Comparison of ENCODE assay signal across 9 cellular contexts in genomic region chr19:46014534-46014933, GRCh38. TPM values are rescaled to one million over a fixed set of nuclear protein-coding genes. Genes with fewer than 3 reads are reported as not detected.
A peak's percentile ranks its signal among the peaks of the same experiment; 100 is the strongest.
DNase-seq lines count a peak whose midpoint lies in the region; ATAC-seq, FAIRE-seq and TF ChIP-seq lines count a peak whose summit lies in the region.
"Had no signal": no experiment of that assay in that cellular context is flagged by ENCODE, and none has a peak within 500 bp of the region (broad histone marks: within the 10 kb centered on the region; RNA-seq: fewer than 3 reads in every experiment).

No MANE protein-coding gene starts in this region.

- H2AFZ ChIP-seq in HepG2 (ENCODE audit: low read length), result no peak overlapping the region

- DNase-seq in CD4-positive, CD25-positive, alpha-beta regulatory T cell, result no peak
- DNase-seq in NCI-H69 (lab: John Stamatoyannopoulos, UW), result peak; percentile 49
- no peak for DNase-seq in epithelial cell of proximal tubule (ENCODE audit: low read depth)
- no peak for DNase-seq in CD1c-positive myeloid dendritic cell (ENCODE audit: extremely low spot score)
- no peak for DNase-seq in nucleus accumbens (lab: John Stamatoyannopoulos, UW)
- DNase-seq in HepG2 (ENCODE audit: low spot score), result no peak

- H3K36me3 ChIP-seq in CD4-positive, CD25-positive, alpha-beta regulatory T cell (ENCODE audit: control insufficient read depth, insufficient read depth, low read length), result no peaks in the 10 kb centered on the region
- H3K36me3 ChIP-seq in neutrophil (peaks cover 18% of the 10 kb centered on the region), HepG2 (replicated peaks in 1 of 2; ENCODE audit: control insufficient read depth in 1 of 2, insufficient read depth in 2 of 2, low read length in 2 of 2) (no peaks in the 10 kb centered on the region)
- H3K36me3 ChIP-seq: right lobe of liver had no signal

- ATAC-seq in CD4-positive, CD25-positive, alpha-beta regulatory T cell (ENCODE audit: low read depth in 2 of 2), result no peak
- ATAC-seq in GM19351 (IDR thresholded peaks at IDR 0.05; ENCODE audit: unreplicated experiment), result no peak
- ATAC-seq in HepG2, result no peak

- in situ Hi-C loops in HepG2 (cut with HindIII; ENCODE audit: extremely low pct_ligation_motif_present, low pct_unique_long_range_greater_than_20kb), result loop anchor here (10.0 kb wide), 1 partner anchor 200 kb away; the partner anchor contains the start of gene RSPH6A

- CTCF ChIA-PET in HepG2 (lab: Yijun Ruan, JAX; ENCODE audit: low intra/inter-chr PET ratio, low total read pairs), result no interaction called here

- H3K9me3 ChIP-seq in CD4-positive, CD25-positive, alpha-beta regulatory T cell (ENCODE audit: control insufficient read depth in 2 of 2, low read length in 2 of 2), result no peaks in the 10 kb centered on the region
- H3K9me3 ChIP-seq in neutrophil, result no peaks in the 10 kb centered on the region
- H3K9me3 ChIP-seq in HepG2 (ENCODE audit: low read length), result no peaks in the 10 kb centered on the region
- H3K9me3 ChIP-seq: right lobe of liver had no signal

- FAIRE-seq in HepG2 (lab: Jason Lieb, UNC), result no peak

- no peak overlapping the region for H3K27ac Mint-ChIP-seq in CD4-positive, CD25-positive, alpha-beta regulatory T cell

- WGBS in HepG2 (ENCODE audit: low lambda C conversion rate), result 85% methylated on average over 8 of the region's 8 CpGs

- TF ChIP-seq CTCF in epithelial cell of proximal tubule (conservative IDR thresholded peaks at IDR 0.05; ENCODE audit: low read depth, low read length) (no peak), neutrophil (IDR thresholded peaks at IDR 0.05) (no peak), HepG2 (CRISPR knock-in tag; IDR thresholded peaks at IDR 0.05) (no peak)

- no peaks in the 10 kb centered on the region for H3K9me3 Mint-ChIP-seq in CD4-positive, CD25-positive, alpha-beta regulatory T cell

- H3K79me2 ChIP-seq in HepG2 (ENCODE audit: insufficient read depth, low read length), result no peaks in the 10 kb centered on the region

- no peak overlapping the region for H3K27ac ChIP-seq in CD4-positive, CD25-positive, alpha-beta regulatory T cell (ENCODE audit: insufficient read depth, low read length, poor library complexity, severe bottlenecking)
- peak overlapping the region; percentile 92 for H3K27ac ChIP-seq in neutrophil
- H3K27ac ChIP-seq in HepG2 (ENCODE audit: extremely low read length, insufficient read depth, low read length), result no peak overlapping the region
- H3K27ac ChIP-seq: right lobe of liver had no signal

- peaks cover 25% of the 10 kb centered on the region for H3K4me1 ChIP-seq in CD4-positive, CD25-positive, alpha-beta regulatory T cell (ENCODE audit: control insufficient read depth, insufficient read depth, low read length, poor library complexity, severe bottlenecking)
- H3K4me1 ChIP-seq in neutrophil (ENCODE audit: control insufficient read depth in 1 of 2, insufficient read depth in 1 of 2, low read depth in 1 of 2, low read length in 1 of 2) (peaks cover 50 to 57% of the 10 kb centered on the region in 2 experiments), HepG2 (ENCODE audit: insufficient read depth, low read length) (no peaks in the 10 kb centered on the region)

- BruUV-seq in HepG2 (replicated peaks; lab: Mats Ljungman, UMichigan), result no TSS peak

- POLR2A ChIA-PET in HepG2 (lab: Yijun Ruan, JAX), result no interaction called here

- H3K27me3 ChIP-seq in CD4-positive, CD25-positive, alpha-beta regulatory T cell (ENCODE audit: control insufficient read depth, insufficient read depth, low read length), result peaks cover 5% of the 10 kb centered on the region
- H3K27me3 ChIP-seq in neutrophil (peaks cover 28% of the 10 kb centered on the region), HepG2 (ENCODE audit: control insufficient read depth in 1 of 2, insufficient read depth in 2 of 2, low read length in 2 of 2) (no peaks in the 10 kb centered on the region)

- H3K9ac ChIP-seq in HepG2 (ENCODE audit: insufficient read depth, low read depth, low read length), result no peak overlapping the region

- intact Hi-C loops in HepG2 (cut with micrococcal nuclease; ENCODE audit: unreplicated experiment), result loop anchor here (5.0 kb wide), 1 partner anchor 197 kb away; the partner anchor contains the start of gene RSPH6A

- no peak for TF ChIP-seq RAD21 in HepG2 (CRISPR knock-in tag; IDR thresholded peaks at IDR 0.05)

- TF ChIP-seq POLR2A in HepG2 (IDR thresholded peaks at IDR 0.05; ENCODE audit: insufficient read depth in 1 of 2, low read depth in 2 of 2, low read length in 2 of 2), result no peak

- peak overlapping the region; percentile 72 to 82 (median 79) for H3K4me3 Mint-ChIP-seq in CD4-positive, CD25-positive, alpha-beta regulatory T cell

- TF ChIP-seq EP300 in HepG2 (IDR thresholded peaks at IDR 0.05; ENCODE audit: low read depth in 2 of 2, low read length in 2 of 2) (no peak), HepG2 (CRISPR knock-in tag; IDR thresholded peaks at IDR 0.05; ENCODE audit: borderline replicate concordance) (no peak)

- H3K36me3 Mint-ChIP-seq in CD4-positive, CD25-positive, alpha-beta regulatory T cell, result peaks cover 3% of the 10 kb centered on the region

- H3K4me2 ChIP-seq in HepG2 (ENCODE audit: low read depth, low read length), result no peak overlapping the region

- H3K4me1 Mint-ChIP-seq in CD4-positive, CD25-positive, alpha-beta regulatory T cell, result peaks cover 4 to 21% (median 10%) of the 10 kb centered on the region in 4 donors

- peaks cover 4% of the 10 kb centered on the region for H3K27me3 Mint-ChIP-seq in CD4-positive, CD25-positive, alpha-beta regulatory T cell

- no peak overlapping the region for H3K4me3 ChIP-seq in CD4-positive, CD25-positive, alpha-beta regulatory T cell (ENCODE audit: low read depth, low read length)
- H3K4me3 ChIP-seq in epithelial cell of proximal tubule (ENCODE audit: low read depth, low read length) (peak overlapping the region; percentile 38), neutrophil (ENCODE audit: low read depth in 1 of 2, low read length in 1 of 2) (peak overlapping the region; percentile 80 to 98), HepG2 (replicated peaks in 1 of 3; ENCODE audit: insufficient read depth in 1 of 3, low read depth in 2 of 3, low read length in 3 of 3) (no peak overlapping the region)

- no peaks in the 10 kb centered on the region for H4K20me1 ChIP-seq in HepG2 (ENCODE audit: insufficient read depth, low read length)

RNA-seq across cellular contexts. Expression of gene PGLYRP1, which starts 8.3 kb away (rescaled TPM):
- total RNA-seq in CD4-positive, CD25-positive, alpha-beta regulatory T cell, result not detected
- not detected for polyA plus RNA-seq in CD4-positive, CD25-positive, alpha-beta regulatory T cell
- total RNA-seq in epithelial cell of proximal tubule, result not detected in 2 replicates
- not detected in 2 replicates for total RNA-seq in HepG2 (2016; rRNA removed; fragmentation: Illumina TruSeq; extraction: Trizol)
- not detected in 2 replicates for total RNA-seq in HepG2 (2016; cell fraction: cytosol; rRNA removed; fragmentation: Illumina TruSeq; extraction: Trizol; ENCODE audit: low read depth)
- total RNA-seq in HepG2 (2016; cell fraction: insoluble cytoplasmic fraction; rRNA removed; fragmentation: Illumina TruSeq; extraction: Trizol), result not detected in 2 replicates
- not detected in 2 replicates for total RNA-seq in HepG2 (2016; cell fraction: membrane; rRNA removed; fragmentation: Illumina TruSeq; extraction: Trizol)
- total RNA-seq in HepG2 (2016; cell fraction: nucleus; rRNA removed; fragmentation: Illumina TruSeq; extraction: Trizol), result not detected in 2 replicates
- polyA plus RNA-seq in HepG2 (2011; rRNA removed), result not detected in 2 replicates
- polyA plus RNA-seq in HepG2 (2011; cell fraction: cytosol; rRNA removed), result not detected in 2 replicates
- not detected in 2 replicates for polyA plus RNA-seq in HepG2 (2011; cell fraction: nucleus; rRNA removed)
- polyA plus RNA-seq in HepG2 (2012), result not detected in 2 replicates
- not detected in 2 replicates for polyA plus RNA-seq in HepG2 (2016; cell fraction: cytosol; fragmentation: Illumina TruSeq; extraction: Trizol; ENCODE audit: low read depth)
- polyA plus RNA-seq in HepG2 (2016; cell fraction: insoluble cytoplasmic fraction; fragmentation: Illumina TruSeq; extraction: Trizol; ENCODE audit: low read depth), result not detected in 2 replicates
- not detected in 2 replicates for polyA plus RNA-seq in HepG2 (2016; cell fraction: membrane; fragmentation: Illumina TruSeq; extraction: Trizol; ENCODE audit: low read depth)
- polyA plus RNA-seq in HepG2 (2016; cell fraction: nucleus; fragmentation: Illumina TruSeq; extraction: Trizol; ENCODE audit: insufficient read depth, low read depth), result not detected in 2 replicates
- not detected in 2 replicates for polyA minus RNA-seq in HepG2 (2011; rRNA and poly(A)+ RNA removed; ENCODE audit: low replicate concordance)
- polyA minus RNA-seq in HepG2 (2011; cell fraction: cytosol; rRNA and poly(A)+ RNA removed), result not detected in 2 replicates
- polyA minus RNA-seq in HepG2 (2011; cell fraction: nucleus; rRNA and poly(A)+ RNA removed), result not detected in 2 replicates

RNA-seq across cellular contexts. Expression of gene CCDC61, which starts 19.3 kb away (rescaled TPM):
- 12.6 TPM for total RNA-seq in CD4-positive, CD25-positive, alpha-beta regulatory T cell
- polyA plus RNA-seq in CD4-positive, CD25-positive, alpha-beta regulatory T cell, result 10 to 100 TPM in 1 of 4 donors, 1 to 10 TPM in 3; 7.1 to 11.9 (median 8.2) TPM
- total RNA-seq in epithelial cell of proximal tubule, result 10.1 and 10.8 TPM in 2 replicates
- 3.3 and 4.2 TPM in 2 replicates for total RNA-seq in HepG2 (2016; rRNA removed; fragmentation: Illumina TruSeq; extraction: Trizol)
- 0.53 and 0.71 TPM in 2 replicates for total RNA-seq in HepG2 (2016; cell fraction: cytosol; rRNA removed; fragmentation: Illumina TruSeq; extraction: Trizol; ENCODE audit: low read depth)
- 2.2 and 3.8 TPM in 2 replicates for total RNA-seq in HepG2 (2016; cell fraction: insoluble cytoplasmic fraction; rRNA removed; fragmentation: Illumina TruSeq; extraction: Trizol)
- total RNA-seq in HepG2 (2016; cell fraction: membrane; rRNA removed; fragmentation: Illumina TruSeq; extraction: Trizol), result 0.74 and 1.1 TPM in 2 replicates
- 4.0 and 4.2 TPM in 2 replicates for total RNA-seq in HepG2 (2016; cell fraction: nucleus; rRNA removed; fragmentation: Illumina TruSeq; extraction: Trizol)
- 4.9 and 6.0 TPM in 2 replicates for polyA plus RNA-seq in HepG2 (2011; rRNA removed)
- 3.1 and 4.4 TPM in 2 replicates for polyA plus RNA-seq in HepG2 (2011; cell fraction: cytosol; rRNA removed)
- 22.6 and 26.0 TPM in 2 replicates for polyA plus RNA-seq in HepG2 (2011; cell fraction: nucleus; rRNA removed)
- 4.4 and 5.7 TPM in 2 replicates for polyA plus RNA-seq in HepG2 (2012)
- 0.61 and 0.75 TPM in 2 replicates for polyA plus RNA-seq in HepG2 (2016; cell fraction: cytosol; fragmentation: Illumina TruSeq; extraction: Trizol; ENCODE audit: low read depth)
- 4.7 and 5.4 TPM in 2 replicates for polyA plus RNA-seq in HepG2 (2016; cell fraction: insoluble cytoplasmic fraction; fragmentation: Illumina TruSeq; extraction: Trizol; ENCODE audit: low read depth)
- 0.81 and 1.2 TPM in 2 replicates for polyA plus RNA-seq in HepG2 (2016; cell fraction: membrane; fragmentation: Illumina TruSeq; extraction: Trizol; ENCODE audit: low read depth)
- polyA plus RNA-seq in HepG2 (2016; cell fraction: nucleus; fragmentation: Illumina TruSeq; extraction: Trizol; ENCODE audit: insufficient read depth, low read depth), result 12.9 and 13.8 TPM in 2 replicates
- 4.8 and 6.4 TPM in 2 replicates for polyA minus RNA-seq in HepG2 (2011; rRNA and poly(A)+ RNA removed; ENCODE audit: low replicate concordance)
- 1.9 and 2.6 TPM in 2 replicates for polyA minus RNA-seq in HepG2 (2011; cell fraction: cytosol; rRNA and poly(A)+ RNA removed)
- 8.2 and 9.9 TPM in 2 replicates for polyA minus RNA-seq in HepG2 (2011; cell fraction: nucleus; rRNA and poly(A)+ RNA removed)

RNA-seq across cellular contexts. Expression of gene IGFL4, which starts 26.3 kb away (rescaled TPM):
- total RNA-seq in CD4-positive, CD25-positive, alpha-beta regulatory T cell, result not detected
- not detected for polyA plus RNA-seq in CD4-positive, CD25-positive, alpha-beta regulatory T cell
- total RNA-seq in epithelial cell of proximal tubule, result not detected in 2 replicates
- 0.20 and 1.4 TPM in 2 replicates for total RNA-seq in HepG2 (2016; rRNA removed; fragmentation: Illumina TruSeq; extraction: Trizol)
- total RNA-seq in HepG2 (2016; cell fraction: cytosol; rRNA removed; fragmentation: Illumina TruSeq; extraction: Trizol; ENCODE audit: low read depth), result 0.09 TPM in 1 of 2 replicates, not detected in the other
- total RNA-seq in HepG2 (2016; cell fraction: insoluble cytoplasmic fraction; rRNA removed; fragmentation: Illumina TruSeq; extraction: Trizol), result 0.27 and 1.5 TPM in 2 replicates
- total RNA-seq in HepG2 (2016; cell fraction: membrane; rRNA removed; fragmentation: Illumina TruSeq; extraction: Trizol), result 0.28 and 0.43 TPM in 2 replicates
- total RNA-seq in HepG2 (2016; cell fraction: nucleus; rRNA removed; fragmentation: Illumina TruSeq; extraction: Trizol), result 3.3 and 3.7 TPM in 2 replicates
- polyA plus RNA-seq in HepG2 (2011; rRNA removed), result 1.1 and 1.2 TPM in 2 replicates
- polyA plus RNA-seq in HepG2 (2011; cell fraction: cytosol; rRNA removed), result 0.09 and 0.18 TPM in 2 replicates
- 5.3 and 5.9 TPM in 2 replicates for polyA plus RNA-seq in HepG2 (2011; cell fraction: nucleus; rRNA removed)
- polyA plus RNA-seq in HepG2 (2012), result 0.47 and 0.83 TPM in 2 replicates
- 0.05 TPM in 1 of 2 replicates, not detected in the other for polyA plus RNA-seq in HepG2 (2016; cell fraction: cytosol; fragmentation: Illumina TruSeq; extraction: Trizol; ENCODE audit: low read depth)
- polyA plus RNA-seq in HepG2 (2016; cell fraction: insoluble cytoplasmic fraction; fragmentation: Illumina TruSeq; extraction: Trizol; ENCODE audit: low read depth), result 0.14 and 0.24 TPM in 2 replicates
- polyA plus RNA-seq in HepG2 (2016; cell fraction: membrane; fragmentation: Illumina TruSeq; extraction: Trizol; ENCODE audit: low read depth), result 0.06 and 0.22 TPM in 2 replicates
- 7.1 and 7.2 TPM in 2 replicates for polyA plus RNA-seq in HepG2 (2016; cell fraction: nucleus; fragmentation: Illumina TruSeq; extraction: Trizol; ENCODE audit: insufficient read depth, low read depth)
- 0.07 and 0.10 TPM in 2 replicates for polyA minus RNA-seq in HepG2 (2011; rRNA and poly(A)+ RNA removed; ENCODE audit: low replicate concordance)
- polyA minus RNA-seq in HepG2 (2011; cell fraction: cytosol; rRNA and poly(A)+ RNA removed), result not detected in 2 replicates
- polyA minus RNA-seq in HepG2 (2011; cell fraction: nucleus; rRNA and poly(A)+ RNA removed), result 1.7 and 2.2 TPM in 2 replicates
- total RNA-seq: right lobe of liver had no signal

RNA-seq across cellular contexts. Expression of gene NOVA2, which starts 40.9 kb away (rescaled TPM):
- not detected for total RNA-seq in CD4-positive, CD25-positive, alpha-beta regulatory T cell
- polyA plus RNA-seq in CD4-positive, CD25-positive, alpha-beta regulatory T cell, result not detected
- total RNA-seq in epithelial cell of proximal tubule (not detected in 2 replicates), HepG2 (2016; rRNA removed; fragmentation: Illumina TruSeq; extraction: Trizol) (not detected in 2 replicates)
- total RNA-seq in HepG2 (2016; cell fraction: cytosol; rRNA removed; fragmentation: Illumina TruSeq; extraction: Trizol; ENCODE audit: low read depth), result not detected in 2 replicates
- total RNA-seq in HepG2 (2016; cell fraction: insoluble cytoplasmic fraction; rRNA removed; fragmentation: Illumina TruSeq; extraction: Trizol), result not detected in 2 replicates
- not detected in 2 replicates for total RNA-seq in HepG2 (2016; cell fraction: membrane; rRNA removed; fragmentation: Illumina TruSeq; extraction: Trizol)
- total RNA-seq in HepG2 (2016; cell fraction: nucleus; rRNA removed; fragmentation: Illumina TruSeq; extraction: Trizol), result not detected in 2 replicates
- polyA plus RNA-seq in HepG2 (2011; rRNA removed), result not detected in 2 replicates
- polyA plus RNA-seq in HepG2 (2011; cell fraction: cytosol; rRNA removed), result not detected in 2 replicates
- polyA plus RNA-seq in HepG2 (2011; cell fraction: nucleus; rRNA removed), result not detected in 2 replicates
- not detected in 2 replicates for polyA plus RNA-seq in HepG2 (2012)
- polyA plus RNA-seq in HepG2 (2016; cell fraction: cytosol; fragmentation: Illumina TruSeq; extraction: Trizol; ENCODE audit: low read depth), result not detected in 2 replicates
- polyA plus RNA-seq in HepG2 (2016; cell fraction: insoluble cytoplasmic fraction; fragmentation: Illumina TruSeq; extraction: Trizol; ENCODE audit: low read depth), result not detected in 2 replicates
- polyA plus RNA-seq in HepG2 (2016; cell fraction: membrane; fragmentation: Illumina TruSeq; extraction: Trizol; ENCODE audit: low read depth), result not detected in 2 replicates
- not detected in 2 replicates for polyA plus RNA-seq in HepG2 (2016; cell fraction: nucleus; fragmentation: Illumina TruSeq; extraction: Trizol; ENCODE audit: insufficient read depth, low read depth)
- polyA minus RNA-seq in HepG2 (2011; rRNA and poly(A)+ RNA removed; ENCODE audit: low replicate concordance), result not detected in 2 replicates
- not detected in 2 replicates for polyA minus RNA-seq in HepG2 (2011; cell fraction: cytosol; rRNA and poly(A)+ RNA removed)
- not detected in 2 replicates for polyA minus RNA-seq in HepG2 (2011; cell fraction: nucleus; rRNA and poly(A)+ RNA removed)

Comparison
In these comparisons a context has a peak if more than half of its experiments do, and no peak if none do; other contexts are left out.
1. H3K4me3 ChIP-seq: peak in epithelial cell of proximal tubule (single experiment) and neutrophil (2 of 2); none in CD4-positive, CD25-positive, alpha-beta regulatory T cell (single experiment) and HepG2 (0 of 3).